Comparison of ENCODE assay signal across 15 cellular contexts in genomic region chr16:69486724-69487123, GRCh38.
DNase-seq lines count a peak whose midpoint lies in the region; ATAC-seq and TF ChIP-seq lines count a peak whose summit lies in the region.
"Had no signal": no experiment of that assay in that cellular context is flagged by ENCODE, and none has a peak within 500 bp of the region (broad histone marks: within the 10 kb centered on the region; RNA-seq: fewer than 3 reads in every experiment).

No MANE protein-coding gene starts in this region.

- no peak for TF ChIP-seq EP300 in sigmoid colon (IDR thresholded peaks at IDR 0.05)

- H3K27ac ChIP-seq in mammary epithelial cell (ENCODE audit: insufficient read depth, low read depth, low read length), result no peak overlapping the region
- H3K27ac ChIP-seq in breast epithelium, result no peak overlapping the region
- no peak overlapping the region for H3K27ac ChIP-seq in PC-9
- H3K27ac ChIP-seq in sigmoid colon, result no peak overlapping the region
- H3K27ac ChIP-seq in A673 (ENCODE audit: low read depth, low read length, poor library complexity, severe bottlenecking), result no peak overlapping the region
- H3K27ac ChIP-seq: C4-2B had no signal

- POLR2A ChIA-PET in PC-9 (lab: Charles Lee; ENCODE audit: unreplicated experiment) (no interaction called here), A673 (lab: Charles Lee; ENCODE audit: low non-redundant PET) (no interaction called here)

- intact Hi-C loops in mammary epithelial cell (cut with micrococcal nuclease) (no loop called here), breast epithelium (cut with DNase I; ENCODE audit: low total_unique reads) (loop anchor here (10.0 kb wide), 1 partner anchor 82 kb away; no protein-coding TSS in a partner anchor), PC-9 (cut with micrococcal nuclease; ENCODE audit: unreplicated experiment) (no loop called here), sigmoid colon (cut with DNase I) (no loop called here), A673 (cut with micrococcal nuclease; ENCODE audit: unreplicated experiment) (no loop called here), sciatic nerve (cut with DNase I) (no loop called here)

- H3K4me3 ChIP-seq in mammary epithelial cell (replicated peaks in 1 of 3; ENCODE audit: insufficient read depth in 1 of 3, low read depth in 2 of 3, low read length in 3 of 3) (no peak overlapping the region), breast epithelium (no peak overlapping the region), PC-9 (no peak overlapping the region; the same call in 1 of the 2 replicates), sigmoid colon (no peak overlapping the region), A673 (ENCODE audit: low read depth, low read length, poor library complexity, severe bottlenecking) (no peak overlapping the region)
- H3K4me3 ChIP-seq: GM12878, GM23338 had no signal

- H2AFZ ChIP-seq in mammary epithelial cell (ENCODE audit: low read depth, low read length), result peak overlapping the region; percentile 65
- no peak overlapping the region for H2AFZ ChIP-seq in PC-9
- H2AFZ ChIP-seq: GM23338 had no signal

- H3K36me3 ChIP-seq in mammary epithelial cell (ENCODE audit: insufficient read depth, low read length) (no peaks in the 10 kb centered on the region), breast epithelium (no peaks in the 10 kb centered on the region), PC-9 (ENCODE audit: low read depth) (peaks cover 6% of the 10 kb centered on the region; the same call in 1 of the 2 replicates), sigmoid colon (no peaks in the 10 kb centered on the region), A673 (ENCODE audit: insufficient read depth, low read length, poor library complexity, severe bottlenecking) (no peaks in the 10 kb centered on the region)
- H3K36me3 ChIP-seq: BE2C had no signal

- H3K4me1 ChIP-seq in mammary epithelial cell (ENCODE audit: insufficient read depth, low read length) (peaks cover 13% of the 10 kb centered on the region), breast epithelium (peaks cover 0 to 2% of the 10 kb centered on the region in 2 donors), PC-9 (replicated peaks; ENCODE audit: insufficient read depth) (no peaks in the 10 kb centered on the region), sigmoid colon (peaks cover 0 to 8% (median 4%) of the 10 kb centered on the region in 4 donors), A673 (ENCODE audit: insufficient read depth, low read length, poor library complexity, severe bottlenecking) (peaks cover 8% of the 10 kb centered on the region)

- H3K9me2 ChIP-seq in PC-9 (ENCODE audit: insufficient read depth), result no peaks in the 10 kb centered on the region

- TF ChIP-seq CTCF in mammary epithelial cell (conservative IDR thresholded peaks at IDR 0.05 in 1 of 2, IDR thresholded peaks at IDR 0.05 in 1 of 2; ENCODE audit: extremely low read depth in 1 of 2, insufficient read depth in 1 of 2, low read depth in 1 of 2, low read length in 2 of 2) (no peak), breast epithelium (IDR thresholded peaks at IDR 0.05) (no peak), PC-9 (conservative IDR thresholded peaks at IDR 0.05) (no peak), sigmoid colon (IDR thresholded peaks at IDR 0.05) (no peak), A673 (conservative IDR thresholded peaks at IDR 0.05; ENCODE audit: low read depth, low read length) (no peak)

- in situ Hi-C loops in mammary epithelial cell (cut with MboI; ENCODE audit: low sequenced_read_pairs in 2 of 2), result loop anchor here in 1 of 2 donors (10.0 kb wide), 1 partner anchor 68 kb away; no protein-coding TSS in a partner anchor

- no peak for ATAC-seq in sciatic nerve
- ATAC-seq: GM12878, GM23338 had no signal

- 10% methylated on average over 8 of the region's 11 CpGs for WGBS in mammary epithelial cell (ENCODE audit: low coverage, missing lambda C conversion rate)
- 81 to 90% methylated on average over 11 of the region's 11 CpGs for WGBS in sigmoid colon, 2 donors

- H3K4me2 ChIP-seq in mammary epithelial cell (ENCODE audit: insufficient read depth, low read depth, low read length) (no peak overlapping the region), PC-9 (peak overlapping the region; percentile 40)
- H3K4me2 ChIP-seq: GM23338 had no signal

- DNase-seq in mammary epithelial cell, result no peak
- no peak for DNase-seq in breast epithelium (ENCODE audit: low spot score in 2 of 2)
- no peak for DNase-seq in PC-9
- DNase-seq in islet precursor cell, result peak; percentile 45
- peak; percentile 53 for DNase-seq in sigmoid colon
- no peak for DNase-seq in A673 (ENCODE audit: low spot score)
- DNase-seq in sciatic nerve (ENCODE audit: low spot score), result no peak
- no peak for DNase-seq in stimulated activated CD4-positive, alpha-beta T cell treated with anti-CD3 and anti-CD28 coated beads, Interleukin-1b, Interleukin-23, amount 100 ng/mL, for 48 hours
- DNase-seq: BE2C; CD4-positive, alpha-beta memory T cell; DMS79; H9 had no signal

- no peak overlapping the region for H3K9ac ChIP-seq in mammary epithelial cell (ENCODE audit: insufficient read depth, low read length)

- H3K79me2 ChIP-seq in mammary epithelial cell (ENCODE audit: insufficient read depth, low read length) (no peaks in the 10 kb centered on the region), PC-9 (ENCODE audit: low read depth) (peaks cover 6% of the 10 kb centered on the region)

- CTCF ChIA-PET in mammary epithelial cell (lab: Charles Lee; ENCODE audit: low non-redundant PET), result no interaction called here
- CTCF ChIA-PET in PC-9 (lab: Charles Lee), result no interaction called here
- CTCF ChIA-PET in A673 (lab: Charles Lee), result no interaction called here

- dilution Hi-C loops in mammary epithelial cell (cut with HindIII; ENCODE audit: low sequenced_read_pairs), result no loop called here

- TF ChIP-seq POLR2A in breast epithelium (IDR thresholded peaks at IDR 0.05), result no peak
- TF ChIP-seq POLR2A in sigmoid colon (IDR thresholded peaks at IDR 0.05), result no peak

- no peaks in the 10 kb centered on the region for H3K27me3 ChIP-seq in mammary epithelial cell (ENCODE audit: insufficient read depth, low read length)
- H3K27me3 ChIP-seq in breast epithelium, result no peaks in the 10 kb centered on the region
- no peaks in the 10 kb centered on the region for H3K27me3 ChIP-seq in PC-9 (ENCODE audit: insufficient read depth, low read depth)
- H3K27me3 ChIP-seq in sigmoid colon, result no peaks in the 10 kb centered on the region
- no peaks in the 10 kb centered on the region for H3K27me3 ChIP-seq in A673 (replicated peaks; ENCODE audit: insufficient read depth, low read depth, low read length, poor library complexity)
- H3K27me3 ChIP-seq: BE2C had no signal

- H3F3A ChIP-seq in PC-9 (ENCODE audit: insufficient read depth, low read depth), result peaks cover 47% of the 10 kb centered on the region

- H4K20me1 ChIP-seq in mammary epithelial cell (ENCODE audit: insufficient read depth, low read length) (no peaks in the 10 kb centered on the region), PC-9 (ENCODE audit: insufficient read depth) (no peaks in the 10 kb centered on the region)

- no peaks in the 10 kb centered on the region for H3K9me3 ChIP-seq in mammary epithelial cell (replicated peaks; ENCODE audit: insufficient read depth, low read length)
- H3K9me3 ChIP-seq in breast epithelium, result no peaks in the 10 kb centered on the region
- no peaks in the 10 kb centered on the region for H3K9me3 ChIP-seq in PC-9 (ENCODE audit: insufficient read depth, low read depth)
- no peaks in the 10 kb centered on the region for H3K9me3 ChIP-seq in sigmoid colon
- H3K9me3 ChIP-seq in A673 (ENCODE audit: low read depth, low read length, poor library complexity, severe bottlenecking), result no peaks in the 10 kb centered on the region
- H3K9me3 ChIP-seq: BE2C had no signal

- BruUV-seq in mammary epithelial cell (replicated peaks; lab: Mats Ljungman, UMichigan), result no TSS peak
- BruUV-seq in PC-9 (replicated peaks; lab: Mats Ljungman, UMichigan), result no TSS peak
- no TSS peak for BruUV-seq in A673 (replicated peaks; lab: Mats Ljungman, UMichigan)

Comparison
In these comparisons a context has a peak if more than half of its experiments do, and no peak if none do; other contexts are left out.
1. DNase-seq: peak in islet precursor cell (single experiment) and sigmoid colon (single experiment); none in mammary epithelial cell (single experiment), breast epithelium (0 of 2), PC-9 (0 of 2), A673 (single experiment), sciatic nerve (single experiment) and stimulated activated CD4-positive, alpha-beta T cell treated with anti-CD3 and anti-CD28 coated beads, Interleukin-1b, Interleukin-23, amount 100 ng/mL, for 48 hours (single experiment).